In genomic region chr12:119989619-119990381, GRCh38 we compare ENCODE assay signal across 8 cellular contexts. TPM values are rescaled to one million over a fixed set of nuclear protein-coding genes. Genes with fewer than 3 reads are reported as not detected.
DNase-seq lines count a peak whose midpoint lies in the region; ATAC-seq and TF ChIP-seq lines count a peak whose summit lies in the region.

No MANE protein-coding gene starts in this region.

- peaks cover 7% of the 10 kb centered on the region for H3K4me1 Mint-ChIP-seq in neural crest cell

- peaks cover 71% of the 10 kb centered on the region for H3K27me3 Mint-ChIP-seq in neural crest cell (ENCODE audit: low read depth)

- ATAC-seq in GM18517 (IDR thresholded peaks at IDR 0.05; ENCODE audit: unreplicated experiment), result peak; percentile 26
- peak; percentile 35 for ATAC-seq in HG03108 (IDR thresholded peaks at IDR 0.05; ENCODE audit: unreplicated experiment)

- H3K36me3 Mint-ChIP-seq in neural crest cell (ENCODE audit: low read depth), result no peaks in the 10 kb centered on the region

- peak overlapping the region; percentile 79 for H3K4me3 Mint-ChIP-seq in neural crest cell

- DNase-seq in AG04449 (ENCODE audit: low read depth, low spot score) (no peak), RKO (ENCODE audit: low spot score) (peak; percentile 75), activated gamma-delta T cell treated with Interleukin-2 at 50 U/mL for 16 hours (peak; percentile 71), foreskin fibroblast (peak; percentile 63 to 89), neural crest cell (ENCODE audit: low read depth, low spot score) (peak; percentile 82), substantia nigra (lab: John Stamatoyannopoulos, UW) (peak in 43 of 49 donors; percentile 1 to 74 (median 30))

- TF ChIP-seq CTCF in AG04449 (IDR thresholded peaks at IDR 0.05; ENCODE audit: insufficient read depth, low read length, missing control alignments) (no peak), foreskin fibroblast (IDR thresholded peaks at IDR 0.05; ENCODE audit: low read depth, low read length) (no peak), neural crest cell (conservative IDR thresholded peaks at IDR 0.05) (no peak)

- no peak overlapping the region for H3K27ac Mint-ChIP-seq in neural crest cell (ENCODE audit: unreplicated experiment)

- H3K4me3 ChIP-seq in AG04449 (ENCODE audit: low read depth, low read length), result peak overlapping the region; percentile 55
- H3K4me3 ChIP-seq in foreskin fibroblast (ENCODE audit: low read depth in 1 of 2, low read length in 2 of 2), result peak overlapping the region; percentile 42 to 46

- no peak overlapping the region for H3K27ac ChIP-seq in substantia nigra (ENCODE audit: low read depth, low read length, poor library complexity, severe bottlenecking)

- POLR2A ChIA-PET in AG04449 (lab: Yijun Ruan, JAX), result no interaction called here

- H3K9me3 Mint-ChIP-seq in neural crest cell, result no peaks in the 10 kb centered on the region

- CTCF ChIA-PET in AG04449 (lab: Yijun Ruan, JAX), result interaction anchor here (0.6 kb wide), 1 partner anchor 29 kb away, joined by 3 read pairs; no protein-coding TSS in a partner anchor

RNA-seq across cellular contexts. Expression of gene BICDL1, which starts 0.8 kb away (rescaled TPM):
- 5.2 and 6.3 TPM in 2 replicates for total RNA-seq in neural crest cell
